8 cellular contexts compared by ENCODE assay signal in genomic region chr11:31240340-31240904, GRCh38.
A peak's percentile ranks its signal among the peaks of the same experiment; 100 is the strongest.
DNase-seq lines count a peak whose midpoint lies in the region; ATAC-seq and TF ChIP-seq lines count a peak whose summit lies in the region.

No MANE protein-coding gene starts in this region.

- H3K36me3 Mint-ChIP-seq in activated CD8-positive, alpha-beta T cell treated with anti-CD3 and anti-CD28 coated beads, Interleukin-2, amount 10 ng/mL, durations not matched to agents 7 days and 5 days (ENCODE audit: low read depth): no peaks in the 10 kb centered on the region

- no peaks in the 10 kb centered on the region for H3K4me1 Mint-ChIP-seq in activated CD8-positive, alpha-beta T cell treated with anti-CD3 and anti-CD28 coated beads, Interleukin-2, amount 10 ng/mL, durations not matched to agents 7 days and 5 days (ENCODE audit: low read depth)

- no peak overlapping the region for H3K4me3 ChIP-seq in kidney epithelial cell (ENCODE audit: low read depth, low read length)
- H3K4me3 ChIP-seq in Peyer's patch: no peak overlapping the region

- no peak overlapping the region for H3K27ac Mint-ChIP-seq in activated CD8-positive, alpha-beta T cell treated with anti-CD3 and anti-CD28 coated beads, Interleukin-2, amount 10 ng/mL, durations not matched to agents 7 days and 5 days

- no peak overlapping the region for H3K27ac ChIP-seq in Peyer's patch

- H3K36me3 ChIP-seq in kidney epithelial cell (ENCODE audit: control insufficient read depth, insufficient read depth, low read length) (no peaks in the 10 kb centered on the region), Peyer's patch (no peaks in the 10 kb centered on the region)

- H3K27me3 ChIP-seq in kidney epithelial cell (ENCODE audit: control insufficient read depth, insufficient read depth, low read length) (no peaks in the 10 kb centered on the region), Peyer's patch (no peaks in the 10 kb centered on the region)

- peak; percentile 35 for TF ChIP-seq CTCF in GM20000 (IDR thresholded peaks at IDR 0.05; ENCODE audit: extremely low read depth, missing control alignments)
- TF ChIP-seq CTCF in kidney epithelial cell (IDR thresholded peaks at IDR 0.05; ENCODE audit: insufficient read depth, low read length, poor library complexity, severe bottlenecking): peak; percentile 77
- TF ChIP-seq CTCF in Peyer's patch (IDR thresholded peaks at IDR 0.05): peak in 3 of 6 experiments; percentile 15 to 28 (median 21)

- H3K9me3 ChIP-seq in Peyer's patch: no peaks in the 10 kb centered on the region

- no peak overlapping the region for H3K4me3 Mint-ChIP-seq in activated CD8-positive, alpha-beta T cell treated with anti-CD3 and anti-CD28 coated beads, Interleukin-2, amount 10 ng/mL, durations not matched to agents 7 days and 5 days

- POLR2A ChIA-PET in activated CD8-positive, alpha-beta T cell treated with anti-CD3 and anti-CD28 coated beads, Interleukin-2, amount 10 ng/mL, durations not matched to agents 7 days and 5 days (lab: Charles Lee): interaction anchor here (0.5 kb wide), 1 partner anchor 127 kb away, joined by 3 read pairs; no protein-coding TSS in a partner anchor

- no peak for ATAC-seq in activated CD8-positive, alpha-beta T cell treated with anti-CD3 and anti-CD28 coated beads, Interleukin-2, amount 10 ng/mL, durations not matched to agents 7 days and 5 days
- ATAC-seq in HG02623 (IDR thresholded peaks at IDR 0.05; ENCODE audit: unreplicated experiment): no peak

- H3K9me3 Mint-ChIP-seq in activated CD8-positive, alpha-beta T cell treated with anti-CD3 and anti-CD28 coated beads, Interleukin-2, amount 10 ng/mL, durations not matched to agents 7 days and 5 days (ENCODE audit: insufficient read depth): no peaks in the 10 kb centered on the region

- peaks cover 4% of the 10 kb centered on the region for H3K27me3 Mint-ChIP-seq in activated CD8-positive, alpha-beta T cell treated with anti-CD3 and anti-CD28 coated beads, Interleukin-2, amount 10 ng/mL, durations not matched to agents 7 days and 5 days (ENCODE audit: low read depth)

- no peaks in the 10 kb centered on the region for H3K4me1 ChIP-seq in Peyer's patch

- TF ChIP-seq POLR2A in Peyer's patch (IDR thresholded peaks at IDR 0.05): no peak

- CTCF ChIA-PET in activated CD8-positive, alpha-beta T cell treated with anti-CD3 and anti-CD28 coated beads, Interleukin-2, amount 10 ng/mL, durations not matched to agents 7 days and 5 days (lab: Charles Lee): interaction anchor here (0.6 to 6.0 kb wide), 6 partner anchors 21 to 936 kb away, joined by 3 to 27 read pairs (median 4); no protein-coding TSS in a partner anchor

- DNase-seq in CMK (ENCODE audit: low read depth): peak; percentile 11
- DNase-seq in GM20000 (ENCODE audit: low spot score): no peak
- DNase-seq in NCI-H2196 treated with DMSO at 0.1 percent for 48 hours (lab: John Stamatoyannopoulos, UW; ENCODE audit: unreplicated experiment): peak; percentile 11
- DNase-seq in activated CD8-positive, alpha-beta T cell treated with anti-CD3 and anti-CD28 coated beads, Interleukin-2, amount 10 ng/mL, durations not matched to agents 7 days and 5 days: peak; percentile 25
- DNase-seq in kidney epithelial cell (ENCODE audit: low read depth): peak; percentile 25
- no peak for DNase-seq in activated gamma-delta T cell treated with Interleukin-2 at 50 U/mL for 16 hours
- no peak for DNase-seq in Peyer's patch

Comparison
In these comparisons a context has a peak if more than half of its experiments do, and no peak if none do; other contexts are left out.
1. DNase-seq: peak in CMK (single experiment), NCI-H2196 treated with DMSO at 0.1 percent for 48 hours (single experiment), activated CD8-positive, alpha-beta T cell treated with anti-CD3 and anti-CD28 coated beads, Interleukin-2, amount 10 ng/mL, durations not matched to agents 7 days and 5 days (single experiment) and kidney epithelial cell (single experiment); none in GM20000 (single experiment), activated gamma-delta T cell treated with Interleukin-2 at 50 U/mL for 16 hours (single experiment) and Peyer's patch (0 of 3).